Comparison of ENCODE assay signal across 11 cellular contexts in the genomic region with DNA sequence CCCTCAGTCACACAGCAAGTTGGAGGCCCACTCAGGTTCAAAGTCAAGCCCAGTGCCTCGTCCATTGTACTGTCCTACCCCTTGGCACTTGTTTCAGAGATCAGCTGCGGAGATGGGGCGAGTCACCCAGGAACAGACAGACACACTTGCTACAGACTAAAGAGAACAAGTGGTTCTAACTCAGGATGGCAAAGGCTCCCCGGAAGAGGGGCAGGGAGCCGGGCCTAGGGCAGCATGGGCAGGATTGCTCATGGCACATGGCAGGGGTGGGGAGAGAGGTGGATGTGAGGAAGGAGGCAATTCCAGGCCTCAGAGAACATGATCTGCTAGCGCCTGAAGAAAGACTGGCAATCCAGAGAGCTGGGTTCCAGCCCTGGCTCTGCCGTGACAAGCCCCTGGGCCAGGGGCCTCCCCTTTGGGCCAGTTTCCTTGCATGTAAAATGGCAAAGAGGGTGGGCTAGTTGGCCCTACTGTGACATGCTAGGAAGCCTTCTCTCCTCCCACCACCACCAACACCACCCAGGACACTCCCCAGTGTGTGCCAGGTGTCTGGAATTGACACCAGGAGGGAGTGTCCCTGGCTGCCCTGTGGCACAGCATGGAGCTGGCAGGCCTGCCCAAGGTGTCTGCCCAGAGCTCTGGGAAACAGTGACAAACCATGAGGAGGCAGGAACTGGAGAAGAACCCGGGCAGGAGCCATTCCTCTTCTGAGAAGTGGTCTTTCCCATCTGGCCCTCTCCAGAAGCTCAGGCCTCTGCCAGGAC. TPM values are rescaled to one million over a fixed set of nuclear protein-coding genes. Genes with fewer than 3 reads are reported as not detected.
DNase-seq lines count a peak whose midpoint lies in the region; ATAC-seq, FAIRE-seq and TF ChIP-seq lines count a peak whose summit lies in the region.
"Had no signal": no experiment of that assay in that cellular context is flagged by ENCODE, and none has a peak within 500 bp of the region (broad histone marks: within the 10 kb centered on the region; RNA-seq: fewer than 3 reads in every experiment).

No MANE protein-coding gene starts in this region.

- peaks cover 17% of the 10 kb centered on the region for H3K4me1 Mint-ChIP-seq in T-helper 17 cell

- no peaks in the 10 kb centered on the region for H3K36me3 Mint-ChIP-seq in T-helper 17 cell (ENCODE audit: low read depth)

- H3K27me3 ChIP-seq in heart right ventricle (no peaks in the 10 kb centered on the region), psoas muscle (ENCODE audit: insufficient read depth in 3 of 3, low read length in 2 of 3) (no peaks in the 10 kb centered on the region)

- peaks cover 8 to 43% (median 23%) of the 10 kb centered on the region in 9 donors for H3K4me1 ChIP-seq in heart right ventricle
- peaks cover 5% of the 10 kb centered on the region for H3K4me1 ChIP-seq in psoas muscle

- TF ChIP-seq POLR2A in GM12892 (IDR thresholded peaks at IDR 0.05; ENCODE audit: low read depth, low read length): no peak

- intact Hi-C loops in heart right ventricle (cut with DNase I) (loop anchor here in 9 of 10 donors (1.0 to 10.0 kb wide), 6 partner anchors 105 to 140 kb away; no protein-coding TSS in a partner anchor), psoas muscle (cut with DNase I) (no loop called here)

- ATAC-seq in T-helper 17 cell (no peak), heart right ventricle (peak; percentile 30 to 73 (median 62)), psoas muscle (peak; percentile 65 to 79 (median 72)), GM21723 (IDR thresholded peaks at IDR 0.05; ENCODE audit: unreplicated experiment) (no peak), HG03095 (IDR thresholded peaks at IDR 0.05; ENCODE audit: unreplicated experiment) (no peak)

- DNase-seq in GM12892 (ENCODE audit: insufficient read length) (no peak), T-helper 17 cell (no peak), heart right ventricle (no peak), psoas muscle (peak in 1 of 2 donors; percentile 70), AG08395 (ENCODE audit: low spot score) (no peak), GM19240 (ENCODE audit: insufficient read length, low spot score) (no peak)
- DNase-seq: NCI-H1417 treated with DMSO at 0.1 percent for 48 hours, occipital lobe had no signal

- peak overlapping the region; percentile 84 for H3K27ac Mint-ChIP-seq in T-helper 17 cell

- no peak overlapping the region for H3K4me3 Mint-ChIP-seq in T-helper 17 cell

- no peaks in the 10 kb centered on the region for H3K27me3 Mint-ChIP-seq in T-helper 17 cell

- peak; percentile 48 for FAIRE-seq in GM12892 (lab: Jason Lieb, UNC)

- H3K27ac ChIP-seq in heart right ventricle (peak overlapping the region in 9 of 10 donors; percentile 42 to 90 (median 80)), psoas muscle (peak overlapping the region; percentile 67)

- no peaks in the 10 kb centered on the region for H3K9me3 ChIP-seq in T-helper 17 cell (ENCODE audit: control insufficient read depth, low read length, poor library complexity, severe bottlenecking)
- H3K9me3 ChIP-seq in heart right ventricle: peaks cover 0 to 13% (median 4%) of the 10 kb centered on the region in 11 donors
- peaks cover 15% of the 10 kb centered on the region for H3K9me3 ChIP-seq in psoas muscle
- H3K9me3 ChIP-seq: Caco-2 had no signal

- H3K4me3 ChIP-seq in heart right ventricle (no peak overlapping the region), psoas muscle (no peak overlapping the region)

- no peaks in the 10 kb centered on the region for H3K36me3 ChIP-seq in heart right ventricle
- H3K36me3 ChIP-seq in psoas muscle (ENCODE audit: insufficient read depth in 1 of 2, low read depth in 1 of 2): no peaks in the 10 kb centered on the region

- 68 to 76% methylated on average over 8 of the region's 8 CpGs for WGBS in heart right ventricle, 2 donors
- WGBS in psoas muscle, 3 donors: 36 to 59% (median 41%) methylated on average over 8 of the region's 8 CpGs

- TF ChIP-seq CTCF in heart right ventricle (IDR thresholded peaks at IDR 0.05): no peak
- TF ChIP-seq CTCF in psoas muscle (IDR thresholded peaks at IDR 0.05): no peak

RNA-seq across cellular contexts. Expression of a gene that starts 24.0 kb away (rescaled TPM):
- 3.9 TPM for polyA plus RNA-seq in GM12892 (2012; ENCODE audit: missing spikeins)
- total RNA-seq in T-helper 17 cell (10 to 100 TPM; 41.9 to 51.7 TPM), heart right ventricle (10 to 100 TPM; 25.1 to 66.6 (median 36.4) TPM), psoas muscle (10 to 100 TPM in 3 of 4 donors, 1 to 10 TPM in 1; 9.7 to 26.3 (median 21.7) TPM)
- polyA plus RNA-seq in heart right ventricle (10 to 100 TPM in 1 of 2 donors, 1 to 10 TPM in 1; 6.6 to 15.4 TPM), psoas muscle (1 to 10 TPM; 3.8 to 9.5 (median 4.4) TPM)

RNA-seq across cellular contexts. Expression of a gene that starts 45.6 kb away (rescaled TPM):
- polyA plus RNA-seq in GM12892 (2012; ENCODE audit: missing spikeins): 11.6 TPM
- total RNA-seq in T-helper 17 cell (10 to 100 TPM; 11.2 to 13.4 TPM), heart right ventricle (10 to 100 TPM; 51.4 to 93.8 (median 64.2) TPM), psoas muscle (100 to 1,000 TPM in 3 of 4 donors, 10 to 100 TPM in 1; 83.8 to 133 (median 112) TPM)
- polyA plus RNA-seq in heart right ventricle (10 to 100 TPM in 1 of 2 donors, 1 to 10 TPM in 1; 9.4 to 11.6 TPM), psoas muscle (100 to 1,000 TPM in 1 of 3 donors, 10 to 100 TPM in 2; 23.1 to 116 (median 54.9) TPM)

Comparison
In these comparisons a context has a peak if more than half of its experiments do, and no peak if none do; other contexts are left out.
1. ATAC-seq: peak in heart right ventricle (8 of 8) and psoas muscle (4 of 4); none in T-helper 17 cell (single experiment), GM21723 (single experiment) and HG03095 (single experiment).
2. intact Hi-C loops: an anchor here in heart right ventricle (1.0 to 10.0 kb wide); none called in psoas muscle.